In genomic region chr1:113904674-113905434, GRCh38 we compare ENCODE assay signal across 8 cellular contexts. TPM values are rescaled to one million over a fixed set of nuclear protein-coding genes. Genes with fewer than 3 reads are reported as not detected.
DNase-seq lines count a peak whose midpoint lies in the region; ATAC-seq and TF ChIP-seq lines count a peak whose summit lies in the region.

Gene AP4B1 (minus strand): TSS chr1:113904799. CDS start chr1:113904717, 82 bp downstream.
Gene DCLRE1B (plus strand): TSS chr1:113905326. CDS start chr1:113905587, 261 bp downstream.

- WGBS in psoas muscle, 3 donors: 0 to 1% (median 0%) methylated on average over 65 to 67 of the region's 67 CpGs

- DNase-seq in NCI-H1694 treated with DMSO at 0.1 percent for 48 hours (lab: John Stamatoyannopoulos, UW) (peak; percentile 98), T-helper 17 cell (peak; percentile 91 to 95 (median 91)), left ventricle myocardium superior (peak; percentile 100), psoas muscle (peak; percentile 99 to 100), uterus (peak; percentile 99)

- H3K4me1 Mint-ChIP-seq in T-helper 17 cell: peaks cover 38% of the 10 kb centered on the region

- peaks cover 4 to 48% of the 10 kb centered on the region in 2 donors for H3K36me3 ChIP-seq in psoas muscle (ENCODE audit: insufficient read depth in 1 of 2, low read depth in 1 of 2)
- H3K36me3 ChIP-seq in uterus: no peaks in the 10 kb centered on the region

- ATAC-seq in GM18498 (IDR thresholded peaks at IDR 0.05; ENCODE audit: unreplicated experiment) (peak; percentile 90), HG02938 (IDR thresholded peaks at IDR 0.05; ENCODE audit: unreplicated experiment) (peak; percentile 91), T-helper 17 cell (peak; percentile 94), left ventricle myocardium superior (peak; percentile 98), psoas muscle (peak; percentile 95 to 97 (median 96))

- intact Hi-C loops in left ventricle myocardium superior (cut with micrococcal nuclease): no loop called here
- intact Hi-C loops in psoas muscle (cut with DNase I): loop anchor here (1.0 to 10.0 kb wide), 4 partner anchors 24 to 150 kb away; partner anchors contain the start of genes HIPK1 (in 2 of the 2) and PHTF1 (in 2 of the 2)
- intact Hi-C loops in uterus (cut with DNase I; ENCODE audit: low total_unique reads): no loop called here

- H3K4me3 ChIP-seq in psoas muscle (peak within 1 kb of the TSS; percentile 91), uterus (peak within 1 kb of the TSS; percentile 59 to 95)

- H3K27ac ChIP-seq in angular gyrus (ENCODE audit: low read depth, low read length) (peak within 1 kb of the TSS; percentile 99), psoas muscle (peak within 1 kb of the TSS; percentile 89), uterus (peak within 1 kb of the TSS; percentile 88 to 90)

- peak within 1 kb of the TSS; percentile 100 for H3K4me3 Mint-ChIP-seq in T-helper 17 cell

- peaks cover 9% of the 10 kb centered on the region for H3K4me1 ChIP-seq in psoas muscle
- peaks cover 4 to 9% of the 10 kb centered on the region in 2 donors for H3K4me1 ChIP-seq in uterus

- H3K9me3 ChIP-seq in T-helper 17 cell (ENCODE audit: control insufficient read depth, low read length, poor library complexity, severe bottlenecking): no peaks in the 10 kb centered on the region
- no peaks in the 10 kb centered on the region for H3K9me3 ChIP-seq in psoas muscle
- H3K9me3 ChIP-seq in uterus: no peaks in the 10 kb centered on the region

- H3K27me3 ChIP-seq in psoas muscle (ENCODE audit: insufficient read depth in 3 of 3, low read length in 2 of 3) (no peaks in the 10 kb centered on the region), uterus (no peaks in the 10 kb centered on the region)

- TF ChIP-seq CTCF in psoas muscle (IDR thresholded peaks at IDR 0.05): peak; percentile 70
- peak; percentile 67 to 96 (median 85) for TF ChIP-seq CTCF in uterus (IDR thresholded peaks at IDR 0.05)

- peaks cover 2% of the 10 kb centered on the region for H3K36me3 Mint-ChIP-seq in T-helper 17 cell (ENCODE audit: low read depth)

- H3K27ac Mint-ChIP-seq in T-helper 17 cell: peak within 1 kb of the TSS; percentile 99

- peak; percentile 62 to 64 for TF ChIP-seq POLR2A in uterus (IDR thresholded peaks at IDR 0.05)

- H3K27me3 Mint-ChIP-seq in T-helper 17 cell: no peaks in the 10 kb centered on the region

RNA-seq across cellular contexts. Expression of gene AP4B1, which starts in this region (rescaled TPM):
- total RNA-seq in T-helper 17 cell (10 to 100 TPM; 52.1 to 56.1 TPM), left ventricle myocardium superior (15.4 TPM), psoas muscle (10 to 100 TPM in 1 of 4 donors, 1 to 10 TPM in 3; 6.8 to 12.0 (median 9.3) TPM), uterus (10 to 100 TPM in 3 of 4 donors, 1 to 10 TPM in 1; 2.8 to 47.8 (median 18.5) TPM)
- 10 to 100 TPM in 2 of 3 donors, 1 to 10 TPM in 1; 8.8 to 16.1 (median 11.4) TPM for polyA plus RNA-seq in psoas muscle

RNA-seq across cellular contexts. Expression of gene DCLRE1B, which starts in this region (rescaled TPM):
- 1 to 10 TPM; 5.4 to 7.0 TPM for total RNA-seq in T-helper 17 cell
- 1.9 TPM for total RNA-seq in left ventricle myocardium superior
- 1 to 10 TPM; 1.8 to 2.3 (median 2.1) TPM for total RNA-seq in psoas muscle
- 1 to 10 TPM; 1.2 to 2.6 (median 2.5) TPM for polyA plus RNA-seq in psoas muscle
- 1 to 10 TPM; 1.5 to 7.2 (median 3.9) TPM for total RNA-seq in uterus

Comparison
In these comparisons a context has a peak if more than half of its experiments do, and no peak if none do; other contexts are left out.
1. Peak in every context shown above with its lines: DNase-seq, ATAC-seq, H3K4me3 ChIP-seq and H3K27ac ChIP-seq.
2. intact Hi-C loops: an anchor here in psoas muscle (1.0 to 10.0 kb wide); none called in left ventricle myocardium superior and uterus.